18 cellular contexts compared by ENCODE assay signal in the genomic region with DNA sequence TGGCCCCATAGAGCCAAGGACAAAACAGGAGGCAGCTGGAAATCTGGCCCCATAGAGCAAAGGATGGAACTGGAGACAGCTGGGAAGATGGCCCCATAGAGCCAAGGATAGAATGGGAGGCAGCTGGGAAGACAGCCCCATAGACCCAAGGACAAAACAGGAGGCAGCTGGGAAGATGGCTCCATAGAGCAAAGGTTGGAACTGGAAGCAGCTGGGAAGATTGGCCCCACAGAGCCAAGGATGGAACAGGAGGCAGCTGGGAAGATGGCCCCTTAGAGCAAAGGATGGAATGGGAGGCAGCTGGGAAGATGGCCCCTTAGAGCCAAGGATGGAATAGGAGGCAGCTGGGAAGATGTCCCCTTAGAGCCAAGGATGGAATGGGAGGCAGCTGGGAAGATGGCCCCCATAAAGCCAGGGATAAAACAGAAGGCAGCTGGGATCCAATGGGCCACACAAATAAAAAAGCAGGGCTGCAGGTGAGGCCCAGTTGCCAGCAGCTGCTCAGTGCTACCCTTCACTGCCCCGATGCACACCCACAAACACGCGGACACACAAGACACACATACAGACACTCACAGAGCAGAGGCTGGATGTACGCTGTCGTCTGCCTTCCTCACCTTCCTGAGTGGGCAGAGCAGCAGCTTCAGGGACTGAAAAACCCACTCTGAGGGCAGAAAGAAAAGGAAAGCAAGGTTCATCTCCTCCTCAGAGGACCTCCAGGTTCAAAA.
A peak's percentile ranks its signal among the peaks of the same experiment; 100 is the strongest.
DNase-seq lines count a peak whose midpoint lies in the region; ATAC-seq and TF ChIP-seq lines count a peak whose summit lies in the region.
"Had no signal": no experiment of that assay in that cellular context is flagged by ENCODE, and none has a peak within 500 bp of the region (broad histone marks: within the 10 kb centered on the region; RNA-seq: fewer than 3 reads in every experiment).

No MANE protein-coding gene starts in this region.

- H3K36me3 Mint-ChIP-seq in activated CD4-positive, alpha-beta memory T cell treated with anti-CD3 and anti-CD28 coated beads, Interleukin-2, amount 10 ng/mL, durations not matched to agents 7 days and 5 days (ENCODE audit: low read depth): no peaks in the 10 kb centered on the region
- H3K36me3 Mint-ChIP-seq in activated CD4-positive, alpha-beta memory T cell treated with anti-CD3 and anti-CD28 coated beads for 36 hours: no peaks in the 10 kb centered on the region
- H3K36me3 Mint-ChIP-seq in nephron progenitor cell (ENCODE audit: low read depth): no peaks in the 10 kb centered on the region

- H3K27ac Mint-ChIP-seq in activated CD4-positive, alpha-beta memory T cell treated with anti-CD3 and anti-CD28 coated beads, Interleukin-2, amount 10 ng/mL, durations not matched to agents 7 days and 5 days: no peak overlapping the region
- no peak overlapping the region for H3K27ac Mint-ChIP-seq in activated CD4-positive, alpha-beta memory T cell treated with anti-CD3 and anti-CD28 coated beads for 36 hours
- H3K27ac Mint-ChIP-seq in nephron progenitor cell: peak overlapping the region; percentile 73
- H3K27ac Mint-ChIP-seq: CD4-positive, alpha-beta T cell had no signal

- CTCF ChIA-PET in activated CD4-positive, alpha-beta memory T cell treated with anti-CD3 and anti-CD28 coated beads, Interleukin-2, amount 10 ng/mL, durations not matched to agents 7 days and 5 days (lab: Charles Lee): no interaction called here
- CTCF ChIA-PET in activated CD4-positive, alpha-beta memory T cell treated with anti-CD3 and anti-CD28 coated beads for 36 hours (lab: Charles Lee): no interaction called here

- H3K9ac ChIP-seq in colonic mucosa (ENCODE audit: low read depth in 2 of 2, low read length in 2 of 2): no peak overlapping the region
- H3K9ac ChIP-seq: GM23248 had no signal

- no peaks in the 10 kb centered on the region for H3K36me3 ChIP-seq in colonic mucosa

- H3K4me3 Mint-ChIP-seq in activated CD4-positive, alpha-beta memory T cell treated with anti-CD3 and anti-CD28 coated beads, Interleukin-2, amount 10 ng/mL, durations not matched to agents 7 days and 5 days: no peak overlapping the region
- H3K4me3 Mint-ChIP-seq in activated CD4-positive, alpha-beta memory T cell treated with anti-CD3 and anti-CD28 coated beads for 36 hours: no peak overlapping the region
- H3K4me3 Mint-ChIP-seq in nephron progenitor cell: no peak overlapping the region
- H3K4me3 Mint-ChIP-seq: CD4-positive, alpha-beta T cell had no signal

- no peak overlapping the region for H3K27ac ChIP-seq in colonic mucosa
- H3K27ac ChIP-seq: GM23248 had no signal

- no peaks in the 10 kb centered on the region for H3K27me3 ChIP-seq in colonic mucosa

- intact Hi-C loops in activated CD4-positive, alpha-beta memory T cell treated with anti-CD3 and anti-CD28 coated beads for 36 hours (cut with micrococcal nuclease): no loop called here
- intact Hi-C loops in colonic mucosa (cut with DNase I) (no loop called here), Right ventricle myocardium inferior (cut with DNase I) (no loop called here)

- no peak for ATAC-seq in Right ventricle myocardium inferior
- ATAC-seq: K562 had no signal

- H3K4me1 Mint-ChIP-seq in activated CD4-positive, alpha-beta memory T cell treated with anti-CD3 and anti-CD28 coated beads, Interleukin-2, amount 10 ng/mL, durations not matched to agents 7 days and 5 days: no peaks in the 10 kb centered on the region
- H3K4me1 Mint-ChIP-seq in activated CD4-positive, alpha-beta memory T cell treated with anti-CD3 and anti-CD28 coated beads for 36 hours (ENCODE audit: low read depth): no peaks in the 10 kb centered on the region
- H3K4me1 Mint-ChIP-seq in nephron progenitor cell: peaks cover 6% of the 10 kb centered on the region

- H3K9me3 ChIP-seq in colonic mucosa: no peaks in the 10 kb centered on the region

- no peaks in the 10 kb centered on the region for H3K9me3 Mint-ChIP-seq in activated CD4-positive, alpha-beta memory T cell treated with anti-CD3 and anti-CD28 coated beads, Interleukin-2, amount 10 ng/mL, durations not matched to agents 7 days and 5 days
- no peaks in the 10 kb centered on the region for H3K9me3 Mint-ChIP-seq in activated CD4-positive, alpha-beta memory T cell treated with anti-CD3 and anti-CD28 coated beads for 36 hours
- H3K9me3 Mint-ChIP-seq in nephron progenitor cell: no peaks in the 10 kb centered on the region

- no peaks in the 10 kb centered on the region for H3K27me3 Mint-ChIP-seq in activated CD4-positive, alpha-beta memory T cell treated with anti-CD3 and anti-CD28 coated beads, Interleukin-2, amount 10 ng/mL, durations not matched to agents 7 days and 5 days
- H3K27me3 Mint-ChIP-seq in activated CD4-positive, alpha-beta memory T cell treated with anti-CD3 and anti-CD28 coated beads for 36 hours: no peaks in the 10 kb centered on the region
- H3K27me3 Mint-ChIP-seq in nephron progenitor cell (ENCODE audit: low read depth, poor library complexity): peaks cover 25% of the 10 kb centered on the region
- H3K27me3 Mint-ChIP-seq: CD4-positive, alpha-beta T cell had no signal

- TF ChIP-seq CTCF in colonic mucosa (IDR thresholded peaks at IDR 0.05) (no peak), nephron progenitor cell (IDR thresholded peaks at IDR 0.05) (no peak)

- no peak overlapping the region for H3K4me3 ChIP-seq in colonic mucosa
- H3K4me3 ChIP-seq: GM23248, K562 had no signal

- POLR2A ChIA-PET in activated CD4-positive, alpha-beta memory T cell treated with anti-CD3 and anti-CD28 coated beads, Interleukin-2, amount 10 ng/mL, durations not matched to agents 7 days and 5 days (lab: Charles Lee): no interaction called here
- POLR2A ChIA-PET in activated CD4-positive, alpha-beta memory T cell treated with anti-CD3 and anti-CD28 coated beads for 36 hours (lab: Charles Lee): no interaction called here

- peak; percentile 2 for DNase-seq in activated CD4-positive, alpha-beta memory T cell treated with anti-CD3 and anti-CD28 coated beads, Interleukin-2, amount 10 ng/mL, durations not matched to agents 7 days and 5 days
- DNase-seq in activated CD4-positive, alpha-beta memory T cell treated with anti-CD3 and anti-CD28 coated beads for 36 hours: no peak
- DNase-seq in colonic mucosa (peak; percentile 4), nephron progenitor cell (no peak), ureter (ENCODE audit: low spot score) (peak; percentile 30), kidney glomerular epithelial cell (lab: John Stamatoyannopoulos, UW) (no peak), Right ventricle myocardium inferior (ENCODE audit: missing footprints) (no peak)
- DNase-seq: 8988T; CD4-positive, alpha-beta T cell; GM23248; H7; NCI-H1105 treated with DMSO at 0.1 percent for 48 hours; NCI-H146; NCI-H2029; NCI-H446; NCI-H524 treated with DMSO at 0.1 percent for 48 hours; NCI-H774 had no signal

- H3K4me1 ChIP-seq in colonic mucosa: no peaks in the 10 kb centered on the region

Comparison
In these comparisons a context has a peak if more than half of its experiments do, and no peak if none do; other contexts are left out.
1. DNase-seq: peak in activated CD4-positive, alpha-beta memory T cell treated with anti-CD3 and anti-CD28 coated beads, Interleukin-2, amount 10 ng/mL, durations not matched to agents 7 days and 5 days (single experiment), colonic mucosa (single experiment) and ureter (single experiment); none in activated CD4-positive, alpha-beta memory T cell treated with anti-CD3 and anti-CD28 coated beads for 36 hours (single experiment), nephron progenitor cell (single experiment), kidney glomerular epithelial cell (single experiment) and Right ventricle myocardium inferior (single experiment).